In genomic region chr4:118711047-118711446, GRCh38 we compare ENCODE assay signal across 23 cellular contexts. TPM values are rescaled to one million over a fixed set of nuclear protein-coding genes. Genes with fewer than 3 reads are reported as not detected.
DNase-seq lines count a peak whose midpoint lies in the region; ATAC-seq, FAIRE-seq and TF ChIP-seq lines count a peak whose summit lies in the region.
"Had no signal": no experiment of that assay in that cellular context is flagged by ENCODE, and none has a peak within 500 bp of the region (broad histone marks: within the 10 kb centered on the region; RNA-seq: fewer than 3 reads in every experiment).

No MANE protein-coding gene starts in this region.

- H3K4me3 Mint-ChIP-seq in stimulated activated naive CD8-positive, alpha-beta T cell treated with anti-CD3 and anti-CD28 coated beads, Interleukin-15, amount 100 ng/mL, for 72 hours: no peak overlapping the region
- H3K4me3 Mint-ChIP-seq: CD8-positive, alpha-beta T cell had no signal

- no peak overlapping the region for H3K4me2 ChIP-seq in mesenchymal stem cell (ENCODE audit: low read length, poor library complexity, severe bottlenecking)

- H3K27ac ChIP-seq in mesenchymal stem cell (ENCODE audit: low read length, poor library complexity, severe bottlenecking) (no peak overlapping the region), lower lobe of right lung (no peak overlapping the region)
- H3K27ac ChIP-seq: 22Rv1 had no signal

- ATAC-seq in SK-N-SH treated with all-trans-retinoic acid at 6 μM for 48 hours (peak; percentile 52), GM21825 (IDR thresholded peaks at IDR 0.05; ENCODE audit: unreplicated experiment) (no peak), lower lobe of right lung (no peak)
- ATAC-seq in stimulated activated naive CD8-positive, alpha-beta T cell treated with anti-CD3 and anti-CD28 coated beads, Interleukin-15, amount 100 ng/mL, for 72 hours: no peak
- ATAC-seq: CD8-positive, alpha-beta T cell; Panc1 had no signal

- H2BK120ac ChIP-seq in mesenchymal stem cell (ENCODE audit: low read depth, low read length): no peak overlapping the region

- H4K91ac ChIP-seq in mesenchymal stem cell (ENCODE audit: low read length): no peak overlapping the region

- DNase-seq in fibroblast of gingiva (ENCODE audit: low read depth): peak; percentile 18
- no peak for DNase-seq in mesenchymal stem cell
- DNase-seq in posterior vena cava (ENCODE audit: low spot score): no peak
- DNase-seq in lower lobe of right lung: no peak
- DNase-seq in stimulated activated naive CD8-positive, alpha-beta T cell treated with anti-CD3 and anti-CD28 coated beads, Interleukin-15, amount 100 ng/mL, for 72 hours: no peak
- DNase-seq: AML-193; C1 segment of cervical spinal cord; CD8-positive, alpha-beta T cell; DMS153; GDM1; Karpas-422; MV-4-11; NCI-H1105 treated with DMSO at 0.1 percent for 48 hours; NCI-H2029 treated with DMSO at 0.1 percent for 48 hours; NCI-H524 treated with DMSO at 0.1 percent for 48 hours; NCI-H82; SIG-M5 had no signal

- no peak overlapping the region for H2BK15ac ChIP-seq in mesenchymal stem cell (ENCODE audit: low read depth, poor library complexity, severe bottlenecking)

- intact Hi-C loops in posterior vena cava (cut with DNase I) (no loop called here), lower lobe of right lung (cut with DNase I) (no loop called here)

- peak overlapping the region; percentile 24 for H3K9ac ChIP-seq in mesenchymal stem cell (ENCODE audit: low read length)

- FAIRE-seq in A204.1 (lab: Jason Lieb, UNC): peak; percentile 80
- FAIRE-seq: GM18507 had no signal

- H3K4me1 ChIP-seq in mesenchymal stem cell (ENCODE audit: control insufficient read depth, insufficient read depth, low read depth, low read length) (no peaks in the 10 kb centered on the region), lower lobe of right lung (no peaks in the 10 kb centered on the region)

- no peaks in the 10 kb centered on the region for H3K9me3 ChIP-seq in mesenchymal stem cell (ENCODE audit: control insufficient read depth, low read length)
- H3K9me3 ChIP-seq in lower lobe of right lung: no peaks in the 10 kb centered on the region

- no peaks in the 10 kb centered on the region for H3K27me3 Mint-ChIP-seq in stimulated activated naive CD8-positive, alpha-beta T cell treated with anti-CD3 and anti-CD28 coated beads, Interleukin-15, amount 100 ng/mL, for 72 hours

- no peak for TF ChIP-seq CTCF in lower lobe of right lung (IDR thresholded peaks at IDR 0.05)

- no peaks in the 10 kb centered on the region for H3K27me3 ChIP-seq in mesenchymal stem cell (ENCODE audit: control insufficient read depth in 1 of 2, insufficient read depth in 1 of 2, low read length in 2 of 2)
- H3K27me3 ChIP-seq in lower lobe of right lung (ENCODE audit: low read depth): no peaks in the 10 kb centered on the region

- H2BK5ac ChIP-seq in mesenchymal stem cell (ENCODE audit: low read depth, low read length, poor library complexity, severe bottlenecking): no peak overlapping the region

- H2AK5ac ChIP-seq in mesenchymal stem cell (ENCODE audit: low read length, severe bottlenecking): no peak overlapping the region

- no peak overlapping the region for H3K4ac ChIP-seq in mesenchymal stem cell (ENCODE audit: low read depth in 1 of 2, low read length in 2 of 2)

- H3K36me3 ChIP-seq in mesenchymal stem cell (ENCODE audit: control insufficient read depth in 1 of 2, insufficient read depth in 2 of 2, low read depth in 1 of 2, low read length in 2 of 2): peaks cover 7 to 44% of the 10 kb centered on the region in 2 experiments
- H3K36me3 ChIP-seq in lower lobe of right lung: peaks cover 85% of the 10 kb centered on the region

- H4K8ac ChIP-seq in mesenchymal stem cell (ENCODE audit: low read length): no peak overlapping the region

- WGBS in mesenchymal stem cell: no CpG with 5 or more reads among the region's 2 CpGs

- peaks cover 18% of the 10 kb centered on the region for H3K4me1 Mint-ChIP-seq in stimulated activated naive CD8-positive, alpha-beta T cell treated with anti-CD3 and anti-CD28 coated beads, Interleukin-15, amount 100 ng/mL, for 72 hours

- H3K4me3 ChIP-seq in mesenchymal stem cell (ENCODE audit: insufficient read depth in 1 of 2, low read depth in 1 of 2, low read length in 2 of 2) (no peak overlapping the region), lower lobe of right lung (no peak overlapping the region)

- no peak overlapping the region for H3K14ac ChIP-seq in mesenchymal stem cell (ENCODE audit: low read length in 2 of 2)

- no peak overlapping the region for H3K23ac ChIP-seq in mesenchymal stem cell (ENCODE audit: low read length in 2 of 2)

- H3K27ac Mint-ChIP-seq in stimulated activated naive CD8-positive, alpha-beta T cell treated with anti-CD3 and anti-CD28 coated beads, Interleukin-15, amount 100 ng/mL, for 72 hours: no peak overlapping the region
- H3K27ac Mint-ChIP-seq: CD8-positive, alpha-beta T cell had no signal

- no peak overlapping the region for H2AFZ ChIP-seq in mesenchymal stem cell (ENCODE audit: low read depth, low read length)

- H2BK12ac ChIP-seq in mesenchymal stem cell (ENCODE audit: low read length in 2 of 2): no peak overlapping the region

- no peak overlapping the region for H3K18ac ChIP-seq in mesenchymal stem cell (ENCODE audit: low read depth in 1 of 2, low read length in 2 of 2)

- peaks cover 8% of the 10 kb centered on the region for H3K79me1 ChIP-seq in mesenchymal stem cell (replicated peaks; ENCODE audit: low read length, poor library complexity, severe bottlenecking)

- no peaks in the 10 kb centered on the region for H3K9me3 Mint-ChIP-seq in stimulated activated naive CD8-positive, alpha-beta T cell treated with anti-CD3 and anti-CD28 coated beads, Interleukin-15, amount 100 ng/mL, for 72 hours
- H3K9me3 Mint-ChIP-seq: CD8-positive, alpha-beta T cell had no signal

TF ChIP-seq in SK-N-SH treated with all-trans-retinoic acid at 6 μM for 48 hours, 23 proteins besides CTCF, POLR2A, EP300 and RAD21:
- TF ChIP-seq CSRNP3 (CRISPR knock-in tag; IDR thresholded peaks at IDR 0.05) (peak; percentile 16; the same call in 1 of the 2 replicates), ZNF70 (CRISPR knock-in tag; IDR thresholded peaks at IDR 0.05) (no peak), ISL1 (CRISPR knock-in tag; IDR thresholded peaks at IDR 0.05) (peak; percentile 69), ESRRG (CRISPR knock-in tag; IDR thresholded peaks at IDR 0.05) (peak; percentile 76; the same call in 1 of the 2 replicates), TCF4 (CRISPR knock-in tag; IDR thresholded peaks at IDR 0.05; ENCODE audit: borderline replicate concordance) (peak; percentile 91)

RNA-seq across cellular contexts. Expression of gene METTL14, which starts 25.9 kb away (rescaled TPM):
- 15.1 TPM for polyA plus RNA-seq in mesenchymal stem cell (2013, experiment 1 of 2)
- polyA plus RNA-seq in mesenchymal stem cell (2013, experiment 2 of 2): 18.2 TPM
- total RNA-seq in posterior vena cava: 10 to 100 TPM; 43.6 to 44.8 TPM
- total RNA-seq in lower lobe of right lung: 48.7 TPM
